In the genomic region with DNA sequence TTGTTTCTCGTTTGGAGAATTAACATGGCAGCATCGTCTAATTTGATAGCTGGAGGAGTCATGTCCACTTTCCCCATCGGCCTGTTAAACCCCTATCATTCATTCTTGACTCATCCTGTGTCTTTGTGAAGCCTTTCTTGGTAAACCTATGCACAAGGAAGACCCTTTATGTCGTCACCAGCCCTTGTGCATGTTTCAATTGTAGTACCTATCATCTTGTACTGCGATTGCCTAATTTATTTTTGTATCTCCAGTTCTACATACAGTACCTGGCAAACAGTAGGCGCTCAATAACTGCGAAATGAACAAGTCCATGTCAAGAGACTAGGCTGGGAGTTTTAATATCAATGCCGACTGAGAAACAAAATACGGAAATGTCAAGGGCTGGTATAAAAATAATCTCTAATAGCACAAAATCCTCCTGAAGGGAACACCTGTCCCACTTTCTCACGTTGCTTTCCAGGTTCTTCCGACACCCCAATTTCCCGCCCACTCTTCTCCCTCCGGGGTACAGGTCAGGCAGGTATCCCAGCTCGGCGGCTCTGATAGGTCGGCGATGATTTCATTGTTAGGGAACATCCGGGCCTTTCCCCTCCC, we compare ENCODE assay signal across 8 cellular contexts. TPM values are rescaled to one million over a fixed set of nuclear protein-coding genes. Genes with fewer than 3 reads are reported as not detected.
A peak's percentile ranks its signal among the peaks of the same experiment; 100 is the strongest.
DNase-seq lines count a peak whose midpoint lies in the region; ATAC-seq and TF ChIP-seq lines count a peak whose summit lies in the region.

No MANE protein-coding gene starts in this region.

- H3K9me3 ChIP-seq in left lung (no peaks in the 10 kb centered on the region), tibial artery (no peaks in the 10 kb centered on the region)

- POLR2A ChIA-PET in activated naive CD8-positive, alpha-beta T cell treated with anti-CD3 and anti-CD28 coated beads, Interleukin-2, amount 10 ng/mL, durations not matched to agents 7 days and 5 days (lab: Charles Lee) = interaction anchor here (0.5 to 3.5 kb wide), 7 partner anchors 8 to 194 kb away, joined by 3 to 31 read pairs (median 5); partner anchors contain the start of genes CAMKMT and PREPL

- H3K27ac ChIP-seq in left lung (peak overlapping the region; percentile 96 to 97), tibial artery (peak overlapping the region; percentile 94 to 96)

- H3K4me3 ChIP-seq in left lung (peak overlapping the region; percentile 26 to 97), tibial artery (peak overlapping the region; percentile 55 to 61)

- ATAC-seq in activated CD8-positive, alpha-beta memory T cell treated with anti-CD3 and anti-CD28 coated beads, Interleukin-2, amount 10 ng/mL, durations not matched to agents 7 days and 5 days = no peak
- ATAC-seq in activated naive CD8-positive, alpha-beta T cell treated with anti-CD3 and anti-CD28 coated beads, Interleukin-2, amount 10 ng/mL, durations not matched to agents 7 days and 5 days (ENCODE audit: low read depth) = no peak
- ATAC-seq in left lung (no peak), HG03571 (IDR thresholded peaks at IDR 0.05; ENCODE audit: unreplicated experiment) (no peak)

- H3K27me3 ChIP-seq in left lung (no peaks in the 10 kb centered on the region), tibial artery (no peaks in the 10 kb centered on the region)

- no peak for DNase-seq in activated CD8-positive, alpha-beta memory T cell treated with anti-CD3 and anti-CD28 coated beads, Interleukin-2, amount 10 ng/mL, durations not matched to agents 7 days and 5 days
- no peak for DNase-seq in activated CD8-positive, alpha-beta memory T cell treated with anti-CD3 and anti-CD28 coated beads, Interleukin-2, amount 50 U/mL, for 48 hours
- DNase-seq in activated naive CD8-positive, alpha-beta T cell treated with anti-CD3 and anti-CD28 coated beads, Interleukin-2, amount 10 ng/mL, durations not matched to agents 7 days and 5 days = no peak
- no peak for DNase-seq in left lung
- no peak for DNase-seq in tibial artery
- no peak for DNase-seq in Ammon's horn (ENCODE audit: low spot score)
- no peak for DNase-seq in HuH-7.5 (ENCODE audit: low spot score)

- intact Hi-C loops in left lung (cut with DNase I) (no loop called here), tibial artery (cut with DNase I; ENCODE audit: low total_unique reads) (loop anchor here (10.0 kb wide), 1 partner anchor 83 kb away; no protein-coding TSS in a partner anchor)

- peaks cover 26% of the 10 kb centered on the region for H3K4me1 Mint-ChIP-seq in activated CD8-positive, alpha-beta memory T cell treated with anti-CD3 and anti-CD28 coated beads, Interleukin-2, amount 10 ng/mL, durations not matched to agents 7 days and 5 days
- peaks cover 18% of the 10 kb centered on the region for H3K4me1 Mint-ChIP-seq in activated naive CD8-positive, alpha-beta T cell treated with anti-CD3 and anti-CD28 coated beads, Interleukin-2, amount 10 ng/mL, durations not matched to agents 7 days and 5 days

- H3K36me3 ChIP-seq in left lung (no peaks in the 10 kb centered on the region), tibial artery (no peaks in the 10 kb centered on the region)

- H3K27me3 Mint-ChIP-seq in activated CD8-positive, alpha-beta memory T cell treated with anti-CD3 and anti-CD28 coated beads, Interleukin-2, amount 10 ng/mL, durations not matched to agents 7 days and 5 days = no peaks in the 10 kb centered on the region
- H3K27me3 Mint-ChIP-seq in activated naive CD8-positive, alpha-beta T cell treated with anti-CD3 and anti-CD28 coated beads, Interleukin-2, amount 10 ng/mL, durations not matched to agents 7 days and 5 days = no peaks in the 10 kb centered on the region

- H3K9me3 Mint-ChIP-seq in activated CD8-positive, alpha-beta memory T cell treated with anti-CD3 and anti-CD28 coated beads, Interleukin-2, amount 10 ng/mL, durations not matched to agents 7 days and 5 days (ENCODE audit: low read depth) = no peaks in the 10 kb centered on the region
- peaks cover 3% of the 10 kb centered on the region for H3K9me3 Mint-ChIP-seq in activated naive CD8-positive, alpha-beta T cell treated with anti-CD3 and anti-CD28 coated beads, Interleukin-2, amount 10 ng/mL, durations not matched to agents 7 days and 5 days

- H3K4me1 ChIP-seq in left lung = peaks cover 14 to 36% of the 10 kb centered on the region in 2 donors
- peaks cover 0 to 22% (median 4%) of the 10 kb centered on the region in 4 donors for H3K4me1 ChIP-seq in tibial artery

- peak overlapping the region; percentile 91 for H3K4me3 Mint-ChIP-seq in activated CD8-positive, alpha-beta memory T cell treated with anti-CD3 and anti-CD28 coated beads, Interleukin-2, amount 10 ng/mL, durations not matched to agents 7 days and 5 days
- H3K4me3 Mint-ChIP-seq in activated naive CD8-positive, alpha-beta T cell treated with anti-CD3 and anti-CD28 coated beads, Interleukin-2, amount 10 ng/mL, durations not matched to agents 7 days and 5 days = peak overlapping the region; percentile 98

- peak overlapping the region; percentile 97 for H3K27ac Mint-ChIP-seq in activated CD8-positive, alpha-beta memory T cell treated with anti-CD3 and anti-CD28 coated beads, Interleukin-2, amount 10 ng/mL, durations not matched to agents 7 days and 5 days
- peak overlapping the region; percentile 98 for H3K27ac Mint-ChIP-seq in activated naive CD8-positive, alpha-beta T cell treated with anti-CD3 and anti-CD28 coated beads, Interleukin-2, amount 10 ng/mL, durations not matched to agents 7 days and 5 days

- TF ChIP-seq CTCF in left lung (IDR thresholded peaks at IDR 0.05) (no peak), tibial artery (IDR thresholded peaks at IDR 0.05) (no peak)

- peaks cover 15% of the 10 kb centered on the region for H3K36me3 Mint-ChIP-seq in activated CD8-positive, alpha-beta memory T cell treated with anti-CD3 and anti-CD28 coated beads, Interleukin-2, amount 10 ng/mL, durations not matched to agents 7 days and 5 days
- H3K36me3 Mint-ChIP-seq in activated naive CD8-positive, alpha-beta T cell treated with anti-CD3 and anti-CD28 coated beads, Interleukin-2, amount 10 ng/mL, durations not matched to agents 7 days and 5 days = peaks cover 10% of the 10 kb centered on the region

- CTCF ChIA-PET in activated CD8-positive, alpha-beta memory T cell treated with anti-CD3 and anti-CD28 coated beads, Interleukin-2, amount 10 ng/mL, durations not matched to agents 7 days and 5 days (lab: Charles Lee) = no interaction called here

RNA-seq across cellular contexts. Expression of gene PPM1B, which starts 1.3 kb away (rescaled TPM):
- 10 to 100 TPM; 56.4 to 57.0 TPM for total RNA-seq in activated CD8-positive, alpha-beta memory T cell treated with anti-CD3 and anti-CD28 coated beads, Interleukin-2, amount 10 ng/mL, durations not matched to agents 7 days and 5 days
- total RNA-seq in activated naive CD8-positive, alpha-beta T cell treated with anti-CD3 and anti-CD28 coated beads, Interleukin-2, amount 10 ng/mL, durations not matched to agents 7 days and 5 days = 10 to 100 TPM; 59.3 to 60.4 TPM
- 10 to 100 TPM; 37.5 to 38.4 TPM for total RNA-seq in left lung
